In genomic region chr5:119410448-119411170, GRCh38 we compare ENCODE assay signal across 16 cellular contexts. TPM values are rescaled to one million over a fixed set of nuclear protein-coding genes. Genes with fewer than 3 reads are reported as not detected.
DNase-seq lines count a peak whose midpoint lies in the region; ATAC-seq and TF ChIP-seq lines count a peak whose summit lies in the region.
"Had no signal": no experiment of that assay in that cellular context is flagged by ENCODE, and none has a peak within 500 bp of the region (broad histone marks: within the 10 kb centered on the region; RNA-seq: fewer than 3 reads in every experiment).

No MANE protein-coding gene starts in this region.

- peak overlapping the region; percentile 33 for H3K27ac Mint-ChIP-seq in activated T-cell treated with anti-CD3 and anti-CD28 coated beads, Interleukin-2, amount 50 U/mL, for 72 hours

- DNase-seq in activated T-cell treated with anti-CD3 and anti-CD28 coated beads, Interleukin-2, amount 50 U/mL, for 72 hours = no peak
- no peak for DNase-seq in activated T-cell treated with anti-CD3 and anti-CD28 coated beads, Interleukin-2, amount 50 U/mL, for 1 hour
- DNase-seq in adipocyte (ENCODE audit: low read depth) = no peak
- no peak for DNase-seq in smooth muscle cell (lab: John Stamatoyannopoulos, UW; ENCODE audit: unreplicated experiment)
- no peak for DNase-seq in heart left ventricle
- DNase-seq in HAP-1 (ENCODE audit: low spot score in 2 of 2) = no peak
- DNase-seq in NCI-H2227 (lab: John Stamatoyannopoulos, UW; ENCODE audit: unreplicated experiment) = no peak
- DNase-seq: activated B cell treated with CpG ODN at 0.5 μM for 24 hours, adrenal gland, DMS79 treated with DMSO at 0.1 percent for 48 hours, midbrain, NCI-H2227 treated with DMSO at 0.1 percent for 48 hours, right cardiac atrium, SHP77 had no signal

- peaks cover 49% of the 10 kb centered on the region for H3K4me1 Mint-ChIP-seq in activated T-cell treated with anti-CD3 and anti-CD28 coated beads, Interleukin-2, amount 50 U/mL, for 72 hours (ENCODE audit: low read depth)

- H3K27me3 Mint-ChIP-seq in activated T-cell treated with anti-CD3 and anti-CD28 coated beads, Interleukin-2, amount 50 U/mL, for 72 hours (ENCODE audit: low read depth) = no peaks in the 10 kb centered on the region
- H3K27me3 Mint-ChIP-seq: activated B cell treated with CpG ODN at 0.5 μM for 24 hours had no signal

- H3K9me3 ChIP-seq in adipocyte (ENCODE audit: control insufficient read depth, low read length) (no peaks in the 10 kb centered on the region), smooth muscle cell (replicated peaks; ENCODE audit: low read depth) (no peaks in the 10 kb centered on the region), heart left ventricle (no peaks in the 10 kb centered on the region), HAP-1 (no peaks in the 10 kb centered on the region)
- H3K9me3 ChIP-seq: adrenal gland had no signal

- H3K79me2 ChIP-seq in smooth muscle cell (ENCODE audit: low read depth) = no peaks in the 10 kb centered on the region

- H3K9me3 Mint-ChIP-seq in activated T-cell treated with anti-CD3 and anti-CD28 coated beads, Interleukin-2, amount 50 U/mL, for 72 hours = no peaks in the 10 kb centered on the region

- intact Hi-C loops in heart left ventricle (cut with DNase I) = loop anchor here in 9 of 10 donors (5.0 to 10.0 kb wide), 7 partner anchors 53 to 423 kb away; partner anchors contain the start of genes DTWD2 (in 1 of the 9) and TNFAIP8 (in 1 of the 9)

- peak; percentile 36 to 56 for ATAC-seq in activated T-cell treated with anti-CD3 and anti-CD28 coated beads, Interleukin-2, amount 50 U/mL, for 72 hours (replicated peaks in 1 of 2)
- ATAC-seq in HG02852 (IDR thresholded peaks at IDR 0.05; ENCODE audit: unreplicated experiment) = peak; percentile 44
- ATAC-seq in heart left ventricle = no peak

- peak overlapping the region; percentile 87 for H3K9ac ChIP-seq in adipocyte (ENCODE audit: low read length)
- H3K9ac ChIP-seq in smooth muscle cell (ENCODE audit: low read depth) = no peak overlapping the region
- H3K9ac ChIP-seq: KMS-11 had no signal

- peak overlapping the region; percentile 83 for H3K4me3 ChIP-seq in adipocyte (ENCODE audit: low read length)
- H3K4me3 ChIP-seq in smooth muscle cell = no peak overlapping the region
- H3K4me3 ChIP-seq in heart left ventricle = no peak overlapping the region
- H3K4me3 ChIP-seq in HAP-1 = no peak overlapping the region

- peak overlapping the region; percentile 84 for H3K4me2 ChIP-seq in smooth muscle cell

- no peak for TF ChIP-seq POLR2A in heart left ventricle (IDR thresholded peaks at IDR 0.05)

- WGBS in smooth muscle cell (ENCODE audit: low lambda C conversion rate) = 93% methylated on average over 4 of the region's 4 CpGs
- 70 to 87% (median 86%) methylated on average over 4 of the region's 4 CpGs for WGBS in heart left ventricle, 4 donors

- H2AFZ ChIP-seq in smooth muscle cell (ENCODE audit: low read depth) = peak overlapping the region; percentile 94

- no peaks in the 10 kb centered on the region for H3K27me3 ChIP-seq in adipocyte (replicated peaks; ENCODE audit: control insufficient read depth, insufficient read depth, low read length)
- no peaks in the 10 kb centered on the region for H3K27me3 ChIP-seq in smooth muscle cell (ENCODE audit: low read depth)
- H3K27me3 ChIP-seq in heart left ventricle = peaks cover 0 to 17% (median 0%) of the 10 kb centered on the region in 9 donors
- H3K27me3 ChIP-seq in HAP-1 (ENCODE audit: low read depth) = no peaks in the 10 kb centered on the region
- H3K27me3 ChIP-seq: adrenal gland had no signal

- H3K36me3 Mint-ChIP-seq in activated T-cell treated with anti-CD3 and anti-CD28 coated beads, Interleukin-2, amount 50 U/mL, for 72 hours (ENCODE audit: insufficient read depth in 2 of 2) = no peaks in the 10 kb centered on the region

- no peaks in the 10 kb centered on the region for H3F3A ChIP-seq in smooth muscle cell (ENCODE audit: low read depth)

- TF ChIP-seq CTCF in smooth muscle cell (IDR thresholded peaks at IDR 0.05; ENCODE audit: borderline replicate concordance, insufficient read depth, poor library complexity, severe bottlenecking) = no peak
- no peak for TF ChIP-seq CTCF in heart left ventricle (IDR thresholded peaks at IDR 0.05)

- H3K27ac ChIP-seq in smooth muscle cell (ENCODE audit: low read depth) (peak overlapping the region; percentile 88), heart left ventricle (no peak overlapping the region)
- H3K27ac ChIP-seq: KMS-11 had no signal

- no peaks in the 10 kb centered on the region for H4K20me1 ChIP-seq in smooth muscle cell (ENCODE audit: low read depth)

- in situ Hi-C loops in HAP-1 (cut with MboI; ENCODE audit: low sequenced_read_pairs) = loop anchor here (10.0 kb wide), 1 partner anchor 426 kb away; the partner anchor contains the start of gene DTWD2

- no peaks in the 10 kb centered on the region for H3K36me3 ChIP-seq in adipocyte (ENCODE audit: control insufficient read depth, insufficient read depth, low read length, severe bottlenecking)
- H3K36me3 ChIP-seq in smooth muscle cell (ENCODE audit: low read depth) = no peaks in the 10 kb centered on the region
- H3K36me3 ChIP-seq in heart left ventricle = no peaks in the 10 kb centered on the region
- no peaks in the 10 kb centered on the region for H3K36me3 ChIP-seq in HAP-1 (replicated peaks)
- H3K36me3 ChIP-seq: adrenal gland had no signal

- H3K4me1 ChIP-seq in adipocyte (ENCODE audit: control insufficient read depth, insufficient read depth, low read length) (peaks cover 20% of the 10 kb centered on the region), smooth muscle cell (ENCODE audit: low read depth) (peaks cover 7% of the 10 kb centered on the region), heart left ventricle (peaks cover 0 to 29% (median 0%) of the 10 kb centered on the region in 12 donors), HAP-1 (peaks cover 7% of the 10 kb centered on the region)

- peak overlapping the region; percentile 38 to 96 for H3K4me3 Mint-ChIP-seq in activated T-cell treated with anti-CD3 and anti-CD28 coated beads, Interleukin-2, amount 50 U/mL, for 72 hours

RNA-seq across cellular contexts. Expression of gene HSD17B4, which starts 41.7 kb away (rescaled TPM):
- 10 to 100 TPM; 63.1 to 90.6 TPM for total RNA-seq in activated T-cell treated with anti-CD3 and anti-CD28 coated beads, Interleukin-2, amount 50 U/mL, for 72 hours
- total RNA-seq in smooth muscle cell = 116 and 136 TPM in 2 replicates
- polyA plus RNA-seq in smooth muscle cell = 64.5 and 79.5 TPM in 2 replicates
- total RNA-seq in heart left ventricle = 100 to 1,000 TPM; 156 to 277 (median 230) TPM
- polyA plus RNA-seq in heart left ventricle = 100 to 1,000 TPM; 112 to 194 TPM

RNA-seq across cellular contexts. Expression of gene TNFAIP8, which starts 54.8 kb away (rescaled TPM):
- total RNA-seq in activated T-cell treated with anti-CD3 and anti-CD28 coated beads, Interleukin-2, amount 50 U/mL, for 72 hours = 100 to 1,000 TPM; 117 to 137 TPM
- total RNA-seq in smooth muscle cell = 81.2 and 85.1 TPM in 2 replicates
- polyA plus RNA-seq in smooth muscle cell = 15.7 and 34.2 TPM in 2 replicates
- 10 to 100 TPM in 7 of 9 donors, 1 to 10 TPM in 2; 3.6 to 30.8 (median 13.9) TPM for total RNA-seq in heart left ventricle
- 1 to 10 TPM; 5.1 to 10.0 TPM for polyA plus RNA-seq in heart left ventricle

Comparison
In these comparisons a context has a peak if more than half of its experiments do, and no peak if none do; other contexts are left out.
1. ATAC-seq: peak in activated T-cell treated with anti-CD3 and anti-CD28 coated beads, Interleukin-2, amount 50 U/mL, for 72 hours (2 of 2) and HG02852 (single experiment); none in heart left ventricle (0 of 4).